ENCODE assay signal across 9 cellular contexts in genomic region chr15:68930268-68931022, GRCh38. TPM values are rescaled to one million over a fixed set of nuclear protein-coding genes. Genes with fewer than 3 reads are reported as not detected.
DNase-seq lines count a peak whose midpoint lies in the region; ATAC-seq, FAIRE-seq and TF ChIP-seq lines count a peak whose summit lies in the region.
"Had no signal": no experiment of that assay in that cellular context is flagged by ENCODE, and none has a peak within 500 bp of the region (broad histone marks: within the 10 kb centered on the region; RNA-seq: fewer than 3 reads in every experiment).

Gene SPESP1, plus strand, starts transcription at chr15:68930525. Its CDS starts 129 bp downstream, at chr15:68930654.

- no peaks in the 10 kb centered on the region for H3K36me3 ChIP-seq in fibroblast of lung (ENCODE audit: control insufficient read depth, insufficient read depth, low read length)
- H3K36me3 ChIP-seq in urinary bladder (ENCODE audit: insufficient read depth): no peaks in the 10 kb centered on the region

- H3K27me3 ChIP-seq in fibroblast of lung (ENCODE audit: control insufficient read depth, insufficient read depth, low read length): no peaks in the 10 kb centered on the region

- no peak for ATAC-seq in GM19452 (IDR thresholded peaks at IDR 0.05; ENCODE audit: unreplicated experiment)

- peak within 1 kb of the TSS; percentile 23 for H3K4me2 ChIP-seq in fibroblast of lung (ENCODE audit: extremely low read depth, insufficient read depth, low read length)

- H4K20me1 ChIP-seq in fibroblast of lung (ENCODE audit: control insufficient read depth, extremely low read depth, insufficient read depth, low read length): no peaks in the 10 kb centered on the region

- H3K4me1 ChIP-seq in fibroblast of lung (ENCODE audit: control insufficient read depth, extremely low read depth, insufficient read depth, low read length) (no peaks in the 10 kb centered on the region), urinary bladder (ENCODE audit: insufficient read depth) (no peaks in the 10 kb centered on the region)

- H3K27ac ChIP-seq in fibroblast of lung (ENCODE audit: insufficient read depth, low read length): peak within 1 kb of the TSS; percentile 43
- no peak within 1 kb of the TSS for H3K27ac ChIP-seq in urinary bladder (ENCODE audit: low read depth)

- H3K79me2 ChIP-seq in fibroblast of lung (ENCODE audit: control insufficient read depth, insufficient read depth, low read length): no peaks in the 10 kb centered on the region

- H3K4me3 ChIP-seq in fibroblast of lung (replicated peaks in 1 of 4; ENCODE audit: control extremely low read depth in 1 of 4, insufficient read depth in 1 of 4, low read depth in 3 of 4, low read length in 4 of 4) (peak within 1 kb of the TSS; percentile 44 to 65 (median 62)), urinary bladder (ENCODE audit: low read depth, low read length) (peak within 1 kb of the TSS; percentile 26)

- intact Hi-C loops in posterior vena cava (cut with DNase I): no loop called here

- FAIRE-seq in GM12891 (lab: Jason Lieb, UNC) (peak; percentile 97), RCC 7860 (lab: Jason Lieb, UNC) (no peak)
- FAIRE-seq: endometrium had no signal

- no peaks in the 10 kb centered on the region for H3K9me3 ChIP-seq in fibroblast of lung (ENCODE audit: control insufficient read depth, insufficient read depth, low read depth, low read length)

- WGBS in urinary bladder: 60% methylated on average over 72 of the region's 72 CpGs

- H3K9ac ChIP-seq in fibroblast of lung (ENCODE audit: insufficient read depth, low read length): peak within 1 kb of the TSS; percentile 55

- peak; percentile 68 for TF ChIP-seq POLR2A in GM12891 (IDR thresholded peaks at IDR 0.05; ENCODE audit: low read depth, low read length)

- no peak for TF ChIP-seq CTCF in fibroblast of lung (conservative IDR thresholded peaks at IDR 0.05 in 1 of 2, IDR thresholded peaks at IDR 0.05 in 1 of 2; ENCODE audit: low read depth in 1 of 2, low read length in 2 of 2)

- DNase-seq in GM12891 (ENCODE audit: insufficient read length, low spot score) (peak; percentile 79), fibroblast of lung (ENCODE audit: low read depth in 2 of 2) (peak; percentile 30 to 75), posterior vena cava (ENCODE audit: low spot score) (peak; percentile 90), NOMO-1 treated with dmso at 0.1 percent for 144 hours (lab: John Stamatoyannopoulos, UW; ENCODE audit: unreplicated experiment) (no peak), RCC 7860 (ENCODE audit: low spot score) (no peak)
- peak; percentile 69 for DNase-seq in activated CD8-positive, alpha-beta memory T cell treated with anti-CD3 and anti-CD28 coated beads, Interleukin-2, amount 50 U/mL, for 48 hours

- peak within 1 kb of the TSS; percentile 65 for H2AFZ ChIP-seq in fibroblast of lung (ENCODE audit: low read length)

TF ChIP-seq in GM12891, 5 proteins besides CTCF, POLR2A, EP300 and RAD21:
- TF ChIP-seq POU2F2 (IDR thresholded peaks at IDR 0.05; ENCODE audit: low read depth, low read length) (no peak), SPI1 (IDR thresholded peaks at IDR 0.05; ENCODE audit: low read depth, low read length) (no peak), PAX5 (IDR thresholded peaks at IDR 0.05; ENCODE audit: insufficient read depth, low read length, severe bottlenecking) (no peak), POLR2AphosphoS5 (IDR thresholded peaks at IDR 0.05; ENCODE audit: low read depth, low read length) (peak; percentile 74), TAF1 (IDR thresholded peaks at IDR 0.05; ENCODE audit: low read depth, low read length) (no peak)

RNA-seq across cellular contexts. Expression of gene SPESP1, which starts in this region (rescaled TPM):
- polyA plus RNA-seq in GM12891 (2012; ENCODE audit: low read depth, missing spikeins): 4.6 TPM
- 4.6 and 8.2 TPM in 2 replicates for total RNA-seq in fibroblast of lung
- 6.4 and 8.5 TPM in 2 replicates for polyA plus RNA-seq in fibroblast of lung
- 3.0 and 5.6 TPM in 2 replicates for polyA plus RNA-seq in fibroblast of lung (2012)
- 11.8 TPM in 1 of 2 replicates, not detected in the other for polyA minus RNA-seq in fibroblast of lung (ENCODE audit: low replicate concordance)
- 1 to 10 TPM; 2.2 to 3.1 TPM for total RNA-seq in posterior vena cava
- total RNA-seq in urinary bladder: 1.2 TPM
- 5.7 TPM for polyA plus RNA-seq in urinary bladder

Comparison
In these comparisons a context has a peak if more than half of its experiments do, and no peak if none do; other contexts are left out.
1. DNase-seq: peak in GM12891 (single experiment), activated CD8-positive, alpha-beta memory T cell treated with anti-CD3 and anti-CD28 coated beads, Interleukin-2, amount 50 U/mL, for 48 hours (single experiment), fibroblast of lung (2 of 2) and posterior vena cava (single experiment); none in NOMO-1 treated with dmso at 0.1 percent for 144 hours (single experiment) and RCC 7860 (single experiment).